ENCODE assay signal across 12 cellular contexts in genomic region chr10:31757374-31757773, GRCh38.
A peak's percentile ranks its signal among the peaks of the same experiment; 100 is the strongest.
DNase-seq lines count a peak whose midpoint lies in the region; ATAC-seq and TF ChIP-seq lines count a peak whose summit lies in the region.
"Had no signal": no experiment of that assay in that cellular context is flagged by ENCODE, and none has a peak within 500 bp of the region (broad histone marks: within the 10 kb centered on the region; RNA-seq: fewer than 3 reads in every experiment).

No MANE protein-coding gene starts in this region.

- no peak overlapping the region for H2BK5ac ChIP-seq in trophoblast cell (ENCODE audit: low read depth, low read length, poor library complexity)

- no peak overlapping the region for H3K14ac ChIP-seq in trophoblast cell (ENCODE audit: low read length)

- no peak overlapping the region for H3K4me3 Mint-ChIP-seq in activated CD4-positive, alpha-beta T cell treated with anti-CD3 and anti-CD28 coated beads, Interleukin-2, amount 10 ng/mL, durations not matched to agents 7 days and 5 days
- H3K4me3 Mint-ChIP-seq: activated T-cell treated with anti-CD3 and anti-CD28 coated beads, Interleukin-2, amount 50 U/mL, for 72 hours had no signal

- no peaks in the 10 kb centered on the region for H3K27me3 ChIP-seq in GM23248 (replicated peaks; ENCODE audit: insufficient read depth)
- H3K27me3 ChIP-seq in psoas muscle (ENCODE audit: insufficient read depth in 3 of 3, low read length in 2 of 3) = no peaks in the 10 kb centered on the region
- H3K27me3 ChIP-seq in trophoblast cell (ENCODE audit: insufficient read depth, low read length) = no peaks in the 10 kb centered on the region

- no peak overlapping the region for H4K91ac ChIP-seq in trophoblast cell (ENCODE audit: low read depth, low read length)

- POLR2A ChIA-PET in activated CD4-positive, alpha-beta T cell treated with anti-CD3 and anti-CD28 coated beads, Interleukin-2, amount 10 ng/mL, durations not matched to agents 7 days and 5 days (lab: Charles Lee) = no interaction called here

- H3K36me3 ChIP-seq in GM23248 (ENCODE audit: low read depth) = no peaks in the 10 kb centered on the region
- H3K36me3 ChIP-seq in psoas muscle (ENCODE audit: insufficient read depth in 1 of 2, low read depth in 1 of 2) = no peaks in the 10 kb centered on the region
- no peaks in the 10 kb centered on the region for H3K36me3 ChIP-seq in trophoblast cell (ENCODE audit: control insufficient read depth in 1 of 2, insufficient read depth in 2 of 2, low read length in 2 of 2)

- H3K27me3 Mint-ChIP-seq in activated CD4-positive, alpha-beta T cell treated with anti-CD3 and anti-CD28 coated beads, Interleukin-2, amount 10 ng/mL, durations not matched to agents 7 days and 5 days = no peaks in the 10 kb centered on the region

- H3K4me2 ChIP-seq in GM23248 (ENCODE audit: unreplicated experiment) = no peak overlapping the region
- no peak overlapping the region for H3K4me2 ChIP-seq in trophoblast cell (ENCODE audit: low read length)
- H3K4me2 ChIP-seq: smooth muscle cell had no signal

- ATAC-seq in psoas muscle (no peak), HG02798 (IDR thresholded peaks at IDR 0.05; ENCODE audit: poor library complexity, unreplicated experiment) (no peak)
- ATAC-seq: activated T-cell treated with anti-CD3 and anti-CD28 coated beads, Interleukin-2, amount 50 U/mL, for 72 hours had no signal

- H3K4me3 ChIP-seq in GM23248 = no peak overlapping the region
- no peak overlapping the region for H3K4me3 ChIP-seq in fibroblast of the aortic adventitia (ENCODE audit: low read depth, low read length)
- no peak overlapping the region for H3K4me3 ChIP-seq in psoas muscle
- H3K4me3 ChIP-seq in trophoblast cell (ENCODE audit: low read depth, low read length) = no peak overlapping the region
- H3K4me3 ChIP-seq: smooth muscle cell had no signal

- peaks cover 61% of the 10 kb centered on the region for H3F3A ChIP-seq in GM23248 (ENCODE audit: insufficient read depth)

- DNase-seq in GM23248 = peak; percentile 55
- peak; percentile 15 for DNase-seq in NCI-H2196 treated with DMSO at 0.1 percent for 48 hours (lab: John Stamatoyannopoulos, UW; ENCODE audit: unreplicated experiment)
- peak; percentile 67 for DNase-seq in fibroblast of the aortic adventitia (ENCODE audit: low read depth)
- DNase-seq in psoas muscle = peak; percentile 47 to 71
- no peak for DNase-seq in trophoblast cell
- DNase-seq in activated CD4-positive, alpha-beta T cell treated with anti-CD3 and anti-CD28 coated beads, Interleukin-2, amount 10 ng/mL, durations not matched to agents 7 days and 5 days = no peak
- DNase-seq in NCI-H2171 treated with DMSO at 0.1 percent for 48 hours (lab: John Stamatoyannopoulos, UW) = no peak
- DNase-seq: activated T-cell treated with anti-CD3 and anti-CD28 coated beads, Interleukin-2, amount 50 U/mL, for 72 hours; DMS53; NCI-H774 had no signal

- H4K12ac ChIP-seq in trophoblast cell (ENCODE audit: low read depth, low read length) = no peak overlapping the region

- CTCF ChIA-PET in activated CD4-positive, alpha-beta T cell treated with anti-CD3 and anti-CD28 coated beads, Interleukin-2, amount 10 ng/mL, durations not matched to agents 7 days and 5 days (lab: Charles Lee) = interaction anchor here (0.6 to 2.0 kb wide), 2 partner anchors 11 to 1040 kb away, joined by 3 to 6 read pairs; no protein-coding TSS in a partner anchor

- in situ Hi-C loops in GM23248 (cut with MboI) = no loop called here

- peaks cover 1% of the 10 kb centered on the region for H3K9me3 Mint-ChIP-seq in activated CD4-positive, alpha-beta T cell treated with anti-CD3 and anti-CD28 coated beads, Interleukin-2, amount 10 ng/mL, durations not matched to agents 7 days and 5 days
- H3K9me3 Mint-ChIP-seq: activated T-cell treated with anti-CD3 and anti-CD28 coated beads, Interleukin-2, amount 50 U/mL, for 72 hours had no signal

- no peaks in the 10 kb centered on the region for H3K36me3 Mint-ChIP-seq in activated CD4-positive, alpha-beta T cell treated with anti-CD3 and anti-CD28 coated beads, Interleukin-2, amount 10 ng/mL, durations not matched to agents 7 days and 5 days (ENCODE audit: low read depth)

- no peak overlapping the region for H2AK5ac ChIP-seq in trophoblast cell (ENCODE audit: low read length)

- no peak overlapping the region for H3K18ac ChIP-seq in trophoblast cell (ENCODE audit: low read length)

- H3K4ac ChIP-seq in trophoblast cell (ENCODE audit: low read depth, low read length) = no peak overlapping the region

- H3K4me1 ChIP-seq in GM23248 (ENCODE audit: insufficient read depth) (peaks cover 49% of the 10 kb centered on the region), psoas muscle (peaks cover 40% of the 10 kb centered on the region), trophoblast cell (ENCODE audit: control insufficient read depth in 1 of 2, insufficient read depth in 2 of 2, low read length in 2 of 2) (peaks cover 10 to 14% of the 10 kb centered on the region in 2 experiments)

- H3K79me1 ChIP-seq in trophoblast cell (ENCODE audit: low read length) = peaks cover 8% of the 10 kb centered on the region

- H2AFZ ChIP-seq in GM23248 = peak overlapping the region; percentile 17; the same call in 1 of the 2 replicates
- no peak overlapping the region for H2AFZ ChIP-seq in trophoblast cell (ENCODE audit: insufficient read depth, low read length, poor library complexity)

- no peak overlapping the region for H4K8ac ChIP-seq in trophoblast cell (ENCODE audit: low read depth, low read length)

- TF ChIP-seq CTCF in fibroblast of the aortic adventitia (IDR thresholded peaks at IDR 0.05; ENCODE audit: insufficient read depth, low read length) (no peak), psoas muscle (IDR thresholded peaks at IDR 0.05) (no peak)

- H3K27ac ChIP-seq in GM23248 (peak overlapping the region; percentile 89), psoas muscle (peak overlapping the region; percentile 98), trophoblast cell (ENCODE audit: low read depth, low read length) (no peak overlapping the region)

- no peaks in the 10 kb centered on the region for H4K20me1 ChIP-seq in GM23248 (ENCODE audit: insufficient read depth)

- intact Hi-C loops in psoas muscle (cut with DNase I) = loop anchor here (5.0 kb wide), 2 partner anchors 50 to 155 kb away; no protein-coding TSS in a partner anchor

- H3K9ac ChIP-seq in GM23248 (no peak overlapping the region), trophoblast cell (ENCODE audit: low read length) (no peak overlapping the region)

- H3K23ac ChIP-seq in trophoblast cell (ENCODE audit: low read length) = no peak overlapping the region

- peaks cover 15% of the 10 kb centered on the region for H3K4me1 Mint-ChIP-seq in activated CD4-positive, alpha-beta T cell treated with anti-CD3 and anti-CD28 coated beads, Interleukin-2, amount 10 ng/mL, durations not matched to agents 7 days and 5 days

- H2BK120ac ChIP-seq in trophoblast cell (ENCODE audit: insufficient read depth, low read length, poor library complexity) = no peak overlapping the region

- WGBS in GM23248 (ENCODE audit: low coverage in 1 of 2, low lambda C conversion rate in 2 of 2, missing lambda C conversion rate in 2 of 2), 2 experiments = 48 to 50% methylated on average over 9 of the region's 9 CpGs
- 40 to 44% (median 43%) methylated on average over 9 of the region's 9 CpGs for WGBS in psoas muscle, 3 donors
- WGBS in trophoblast cell (ENCODE audit: extremely low coverage, insufficient coverage, insufficient read length) = no CpG with 5 or more reads among the region's 9 CpGs

- H3K9me2 ChIP-seq in GM23248 (ENCODE audit: insufficient read depth) = no peaks in the 10 kb centered on the region

- H3K9me3 ChIP-seq in GM23248 (ENCODE audit: low read depth) (no peaks in the 10 kb centered on the region), psoas muscle (no peaks in the 10 kb centered on the region), trophoblast cell (ENCODE audit: insufficient read depth, low read depth, low read length) (no peaks in the 10 kb centered on the region)

- no peaks in the 10 kb centered on the region for H3K79me2 ChIP-seq in GM23248 (ENCODE audit: insufficient read depth)
- no peaks in the 10 kb centered on the region for H3K79me2 ChIP-seq in trophoblast cell (ENCODE audit: control insufficient read depth, insufficient read depth, low read length, poor library complexity)

- H3K27ac Mint-ChIP-seq in activated CD4-positive, alpha-beta T cell treated with anti-CD3 and anti-CD28 coated beads, Interleukin-2, amount 10 ng/mL, durations not matched to agents 7 days and 5 days = no peak overlapping the region
- H3K27ac Mint-ChIP-seq: activated T-cell treated with anti-CD3 and anti-CD28 coated beads, Interleukin-2, amount 50 U/mL, for 72 hours had no signal

- no peak overlapping the region for H2BK12ac ChIP-seq in trophoblast cell (ENCODE audit: low read length)

Comparison
In these comparisons a context has a peak if more than half of its experiments do, and no peak if none do; other contexts are left out.
1. DNase-seq: peak in GM23248 (single experiment), NCI-H2196 treated with DMSO at 0.1 percent for 48 hours (single experiment), fibroblast of the aortic adventitia (single experiment) and psoas muscle (2 of 2); none in trophoblast cell (0 of 2), activated CD4-positive, alpha-beta T cell treated with anti-CD3 and anti-CD28 coated beads, Interleukin-2, amount 10 ng/mL, durations not matched to agents 7 days and 5 days (single experiment) and NCI-H2171 treated with DMSO at 0.1 percent for 48 hours (single experiment).